13 cellular contexts compared by ENCODE assay signal in the genomic region with DNA sequence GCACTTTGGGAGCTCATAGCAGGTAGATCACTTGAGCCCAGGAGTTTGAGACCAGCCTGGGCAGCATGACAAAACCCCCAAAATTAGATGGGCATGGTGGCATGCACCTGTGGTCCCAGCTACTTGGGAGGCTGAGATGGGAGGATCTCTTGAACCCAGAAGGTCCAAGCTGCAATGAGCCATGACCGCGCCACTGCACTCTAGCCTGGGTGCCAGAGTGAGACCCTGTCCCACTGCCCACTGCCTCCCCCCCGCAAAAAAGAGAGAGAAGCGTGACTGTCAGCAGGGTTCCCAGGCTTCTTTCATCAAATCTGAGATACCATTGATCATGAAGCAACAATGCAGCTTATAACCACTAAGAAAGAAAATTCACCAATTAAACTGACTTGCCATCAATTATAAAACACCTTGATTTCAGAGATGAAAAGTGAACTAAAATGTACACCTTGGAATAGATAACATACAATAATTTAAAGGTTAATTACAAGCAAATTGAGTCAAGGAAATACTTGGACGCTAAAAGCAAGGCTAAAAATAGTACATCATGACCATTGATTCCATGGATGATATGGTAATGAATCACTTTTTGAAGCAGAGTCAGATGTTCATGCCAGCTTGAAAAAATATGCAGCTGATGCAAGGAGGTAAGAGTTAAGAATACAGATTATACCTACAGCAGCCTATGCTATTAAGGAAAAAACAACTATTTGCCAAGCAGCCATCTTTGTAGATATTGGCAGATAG.
DNase-seq lines count a peak whose midpoint lies in the region; ATAC-seq and TF ChIP-seq lines count a peak whose summit lies in the region.
"Had no signal": no experiment of that assay in that cellular context is flagged by ENCODE, and none has a peak within 500 bp of the region (broad histone marks: within the 10 kb centered on the region; RNA-seq: fewer than 3 reads in every experiment).

No MANE protein-coding gene starts in this region.

- H3K36me3 ChIP-seq in SJSA1, result no peaks in the 10 kb centered on the region
- H3K36me3 ChIP-seq: prostate gland had no signal

- TF ChIP-seq CTCF in fibroblast of mammary gland (conservative IDR thresholded peaks at IDR 0.05; ENCODE audit: control insufficient read depth, insufficient read depth, low read depth, low read length), result no peak

- H3K9me3 Mint-ChIP-seq in activated naive CD4-positive, alpha-beta T cell treated with anti-CD3 and anti-CD28 coated beads for 36 hours, result peaks cover 3% of the 10 kb centered on the region

- peaks cover 11% of the 10 kb centered on the region for H3K4me1 ChIP-seq in SJSA1 (replicated peaks)

- ATAC-seq in GM19455 (IDR thresholded peaks at IDR 0.05; ENCODE audit: unreplicated experiment) (no peak), HG03457 (IDR thresholded peaks at IDR 0.05; ENCODE audit: unreplicated experiment) (no peak)
- ATAC-seq: stimulated activated naive CD8-positive, alpha-beta T cell treated with anti-CD3 and anti-CD28 coated beads, Interleukin-15, amount 100 ng/mL, for 72 hours had no signal

- 0 out of 2 replicates have a peak overlapping the region, but pooled peaks have one; percentile 0 for H3K27ac ChIP-seq in SJSA1
- H3K27ac ChIP-seq: prostate gland had no signal

- no peak overlapping the region for H3K27ac Mint-ChIP-seq in activated naive CD4-positive, alpha-beta T cell treated with anti-CD3 and anti-CD28 coated beads for 36 hours
- H3K27ac Mint-ChIP-seq: activated naive CD8-positive, alpha-beta T cell had no signal

- intact Hi-C loops in activated naive CD4-positive, alpha-beta T cell treated with anti-CD3 and anti-CD28 coated beads for 36 hours (cut with micrococcal nuclease), result no loop called here

- no peak overlapping the region for H3K4me3 Mint-ChIP-seq in activated naive CD4-positive, alpha-beta T cell treated with anti-CD3 and anti-CD28 coated beads for 36 hours
- H3K4me3 Mint-ChIP-seq: activated naive CD8-positive, alpha-beta T cell; stimulated activated naive CD8-positive, alpha-beta T cell treated with anti-CD3 and anti-CD28 coated beads, Interleukin-15, amount 100 ng/mL, for 72 hours had no signal

- H3K4me3 ChIP-seq in SJSA1 (no peak overlapping the region), fibroblast of mammary gland (ENCODE audit: control insufficient read depth, low read depth, low read length) (no peak overlapping the region)
- H3K4me3 ChIP-seq: prostate gland had no signal

- no peaks in the 10 kb centered on the region for H3K27me3 ChIP-seq in SJSA1 (replicated peaks)

- H3K9me3 ChIP-seq in SJSA1 (replicated peaks), result 0 out of 2 replicates have a peak, but pooled peaks cover 4% of the 10 kb centered on the region
- H3K9me3 ChIP-seq: prostate gland had no signal

- DNase-seq in GM03348 (ENCODE audit: low spot score) (peak; percentile 62), SJSA1 (ENCODE audit: low read depth in 1 of 2, low spot score in 2 of 2) (peak in 1 of 2 experiments; percentile 15), fibroblast of mammary gland (ENCODE audit: low read depth) (peak; percentile 56), renal cortical epithelial cell (ENCODE audit: low read depth) (peak; percentile 82), GOT3 (lab: John Stamatoyannopoulos, UW) (no peak)
- no peak for DNase-seq in activated naive CD4-positive, alpha-beta T cell treated with anti-CD3 and anti-CD28 coated beads for 36 hours
- DNase-seq: hippocampal formation; mesendoderm; stimulated activated naive CD8-positive, alpha-beta T cell treated with anti-CD3 and anti-CD28 coated beads, Interleukin-15, amount 100 ng/mL, for 72 hours had no signal

- H3K36me3 Mint-ChIP-seq in activated naive CD4-positive, alpha-beta T cell treated with anti-CD3 and anti-CD28 coated beads for 36 hours (ENCODE audit: low read depth), result peaks cover 11% of the 10 kb centered on the region

- H3K27me3 Mint-ChIP-seq in activated naive CD4-positive, alpha-beta T cell treated with anti-CD3 and anti-CD28 coated beads for 36 hours (ENCODE audit: low read depth), result no peaks in the 10 kb centered on the region
- H3K27me3 Mint-ChIP-seq: activated naive CD8-positive, alpha-beta T cell; stimulated activated naive CD8-positive, alpha-beta T cell treated with anti-CD3 and anti-CD28 coated beads, Interleukin-15, amount 100 ng/mL, for 72 hours had no signal

- H3K4me1 Mint-ChIP-seq in activated naive CD4-positive, alpha-beta T cell treated with anti-CD3 and anti-CD28 coated beads for 36 hours (ENCODE audit: low read depth), result no peaks in the 10 kb centered on the region
- H3K4me1 Mint-ChIP-seq: stimulated activated naive CD8-positive, alpha-beta T cell treated with anti-CD3 and anti-CD28 coated beads, Interleukin-15, amount 100 ng/mL, for 72 hours had no signal

- CTCF ChIA-PET in activated naive CD4-positive, alpha-beta T cell treated with anti-CD3 and anti-CD28 coated beads for 36 hours (lab: Charles Lee), result no interaction called here

Comparison
In these comparisons a context has a peak if more than half of its experiments do, and no peak if none do; other contexts are left out.
1. DNase-seq: peak in GM03348 (single experiment), fibroblast of mammary gland (single experiment) and renal cortical epithelial cell (single experiment); none in activated naive CD4-positive, alpha-beta T cell treated with anti-CD3 and anti-CD28 coated beads for 36 hours (single experiment) and GOT3 (single experiment).